17 cellular contexts compared by ENCODE assay signal in the genomic region with DNA sequence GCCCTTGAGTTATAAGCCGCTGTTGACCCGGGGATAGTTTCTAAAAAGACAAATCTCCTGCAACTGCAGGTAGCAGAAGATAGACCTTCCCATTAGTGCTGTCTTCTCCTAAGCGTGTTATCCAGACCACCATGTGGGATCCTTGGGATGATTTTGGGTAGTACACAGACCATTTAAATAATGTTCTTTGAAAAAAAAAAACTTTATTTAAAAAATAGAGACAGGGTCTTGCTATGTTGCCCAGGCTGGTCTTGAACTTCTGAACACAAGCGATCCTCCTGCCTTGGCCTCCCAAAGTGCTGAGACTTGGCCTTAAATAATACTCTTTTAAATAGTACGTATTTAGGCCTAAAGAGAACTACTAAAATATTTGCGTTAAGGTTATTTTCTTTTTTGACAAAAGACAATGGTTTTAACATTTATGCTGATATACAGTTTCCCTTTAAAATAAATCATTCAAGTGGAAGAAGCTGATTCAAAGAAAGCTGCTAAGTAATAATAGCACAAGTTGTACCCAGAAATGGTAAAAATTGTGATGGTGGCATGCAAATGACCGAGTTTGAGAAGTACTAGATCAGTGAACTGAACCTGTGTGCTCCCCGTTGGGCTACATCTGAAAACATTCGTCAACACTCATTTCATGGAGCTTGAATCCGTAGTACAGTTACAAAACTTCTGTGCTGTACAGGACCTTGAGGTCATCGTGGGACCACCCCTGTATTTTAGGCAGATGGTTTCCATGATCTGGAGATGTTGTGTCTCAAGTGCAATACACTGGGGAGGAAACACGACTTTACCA. TPM values are rescaled to one million over a fixed set of nuclear protein-coding genes. Genes with fewer than 3 reads are reported as not detected.
DNase-seq lines count a peak whose midpoint lies in the region; ATAC-seq and TF ChIP-seq lines count a peak whose summit lies in the region.
"Had no signal": no experiment of that assay in that cellular context is flagged by ENCODE, and none has a peak within 500 bp of the region (broad histone marks: within the 10 kb centered on the region; RNA-seq: fewer than 3 reads in every experiment).

No MANE protein-coding gene starts in this region.

- no peak for DNase-seq in CD4-positive, CD25-positive, alpha-beta regulatory T cell
- DNase-seq in GM13977 (ENCODE audit: low spot score) (peak; percentile 38), OCI-LY7 (ENCODE audit: low spot score) (peak; percentile 35), naive B cell (peak; percentile 62), coronary artery (ENCODE audit: low spot score) (no peak), NCI-H748 treated with DMSO at 0.1 percent for 48 hours (lab: John Stamatoyannopoulos, UW) (no peak), DMS 273 treated with DMSO at 0.1 percent for 48 hours (lab: John Stamatoyannopoulos, UW) (no peak)
- DNase-seq: ACHN; BE2C; DMS153; NCI-H1092; NCI-H2107; NCI-H226; NCI-H526; NK-92 treated with Interleukin-12 subunit alpha and Interleukin-12 subunit beta, amount 100 ng/mL, for 24 hours; PC-9 had no signal

- peak overlapping the region; percentile 5 for H3K27ac ChIP-seq in CD4-positive, CD25-positive, alpha-beta regulatory T cell (ENCODE audit: insufficient read depth, low read length, poor library complexity, severe bottlenecking)
- H3K27ac ChIP-seq in OCI-LY7 (ENCODE audit: low read depth, low read length, poor library complexity, severe bottlenecking) (no peak overlapping the region), coronary artery (no peak overlapping the region)
- H3K27ac ChIP-seq: PC-9 had no signal

- no TSS peak for BruUV-seq in OCI-LY7 (replicated peaks; lab: Mats Ljungman, UMichigan)

- H3K4me1 ChIP-seq in CD4-positive, CD25-positive, alpha-beta regulatory T cell (ENCODE audit: control insufficient read depth, insufficient read depth, low read length, poor library complexity, severe bottlenecking) = peaks cover 50% of the 10 kb centered on the region
- H3K4me1 ChIP-seq in OCI-LY7 (ENCODE audit: insufficient read depth, low read length, poor library complexity, severe bottlenecking) = peaks cover 41% of the 10 kb centered on the region
- H3K4me1 ChIP-seq: BE2C had no signal

- peak overlapping the region in 1 of 4 donors; percentile 13 for H3K4me3 Mint-ChIP-seq in CD4-positive, CD25-positive, alpha-beta regulatory T cell
- peak overlapping the region in 7 of 8 donors; percentile 56 to 81 (median 65) for H3K4me3 Mint-ChIP-seq in naive B cell

- in situ Hi-C loops in GM13977 (cut with MboI; ENCODE audit: low pct_unique_long_range_greater_than_20kb, low sequenced_read_pairs, unreplicated experiment) = loop anchor here (10.0 kb wide), 1 partner anchor 171 kb away; a partner anchor contains a TSS

- no peak for ATAC-seq in CD4-positive, CD25-positive, alpha-beta regulatory T cell (ENCODE audit: low read depth in 2 of 2)
- ATAC-seq in naive B cell (ENCODE audit: low read depth in 2 of 2) = peak; percentile 50 to 59

- CTCF ChIA-PET in OCI-LY7 (lab: Charles Lee; ENCODE audit: unreplicated experiment) = interaction anchor here (0.9 kb wide), 1 partner anchor 16 kb away, joined by 4 read pairs; no protein-coding TSS in a partner anchor

- intact Hi-C loops in OCI-LY7 (cut with micrococcal nuclease; ENCODE audit: unreplicated experiment) = loop anchor here (5.0 kb wide), 3 partner anchors 104 to 284 kb away; no protein-coding TSS in a partner anchor

- POLR2A ChIA-PET in OCI-LY7 (lab: Charles Lee) = interaction anchor here (1.0 to 2.5 kb wide), 2 partner anchors 8 to 23 kb away, joined by 5 to 10 read pairs; no protein-coding TSS in a partner anchor

- H3K27me3 ChIP-seq in CD4-positive, CD25-positive, alpha-beta regulatory T cell (ENCODE audit: control insufficient read depth, insufficient read depth, low read length) = no peaks in the 10 kb centered on the region

- no peaks in the 10 kb centered on the region for H3K9me3 ChIP-seq in CD4-positive, CD25-positive, alpha-beta regulatory T cell (ENCODE audit: control insufficient read depth in 2 of 2, low read length in 2 of 2)
- no peaks in the 10 kb centered on the region for H3K9me3 ChIP-seq in OCI-LY7 (ENCODE audit: low read length)
- H3K9me3 ChIP-seq: BE2C had no signal

- no peaks in the 10 kb centered on the region for H3K79me2 ChIP-seq in OCI-LY7 (ENCODE audit: insufficient read depth, low read depth, low read length)

- no peaks in the 10 kb centered on the region for H3K9me2 ChIP-seq in OCI-LY7 (ENCODE audit: insufficient read depth, low read length)

- TF ChIP-seq CTCF in GM13977 (IDR thresholded peaks at IDR 0.05; ENCODE audit: extremely low read depth, insufficient read depth, missing control alignments) = no peak
- no peak for TF ChIP-seq CTCF in OCI-LY7 (conservative IDR thresholded peaks at IDR 0.05; ENCODE audit: low read length)
- no peak for TF ChIP-seq CTCF in coronary artery (IDR thresholded peaks at IDR 0.05)

- H3K27me3 Mint-ChIP-seq in CD4-positive, CD25-positive, alpha-beta regulatory T cell = no peaks in the 10 kb centered on the region
- no peaks in the 10 kb centered on the region for H3K27me3 Mint-ChIP-seq in naive B cell

- no peaks in the 10 kb centered on the region for H3K9me3 Mint-ChIP-seq in CD4-positive, CD25-positive, alpha-beta regulatory T cell
- no peaks in the 10 kb centered on the region for H3K9me3 Mint-ChIP-seq in naive B cell

- no peaks in the 10 kb centered on the region for H4K20me1 ChIP-seq in OCI-LY7 (ENCODE audit: insufficient read depth, low read length)

- H3K36me3 ChIP-seq in CD4-positive, CD25-positive, alpha-beta regulatory T cell (ENCODE audit: control insufficient read depth, insufficient read depth, low read length) = peaks cover 12% of the 10 kb centered on the region
- peaks cover 17% of the 10 kb centered on the region for H3K36me3 ChIP-seq in OCI-LY7 (ENCODE audit: insufficient read depth, low read length)

- peak overlapping the region; percentile 62; the same call in 1 of the 2 replicates for H2AFZ ChIP-seq in OCI-LY7 (ENCODE audit: low read length)
- H2AFZ ChIP-seq: PC-9 had no signal

- H3K36me3 Mint-ChIP-seq in CD4-positive, CD25-positive, alpha-beta regulatory T cell = peaks cover under 1% of the 10 kb centered on the region
- H3K36me3 Mint-ChIP-seq in naive B cell = peaks cover 1 to 2% of the 10 kb centered on the region in 2 donors

- peak overlapping the region; percentile 43 for H3K4me2 ChIP-seq in OCI-LY7 (ENCODE audit: low read length)
- H3K4me2 ChIP-seq: PC-9 had no signal

- no peak overlapping the region for H3K4me3 ChIP-seq in CD4-positive, CD25-positive, alpha-beta regulatory T cell (ENCODE audit: low read depth, low read length)
- peak overlapping the region; percentile 7 for H3K4me3 ChIP-seq in OCI-LY7 (ENCODE audit: low read depth, low read length, poor library complexity, severe bottlenecking)
- no peak overlapping the region for H3K4me3 ChIP-seq in coronary artery
- H3K4me3 ChIP-seq: PC-9 had no signal

- H3K4me1 Mint-ChIP-seq in CD4-positive, CD25-positive, alpha-beta regulatory T cell = peaks cover 27 to 63% (median 44%) of the 10 kb centered on the region in 4 donors
- peaks cover 34 to 63% (median 52%) of the 10 kb centered on the region in 3 donors for H3K4me1 Mint-ChIP-seq in naive B cell

- H3K27ac Mint-ChIP-seq in CD4-positive, CD25-positive, alpha-beta regulatory T cell = peak overlapping the region in 2 of 3 donors; percentile 20 to 76
- H3K27ac Mint-ChIP-seq in naive B cell = peak overlapping the region; percentile 58 to 97 (median 90)

RNA-seq across cellular contexts. Expression of a gene that starts 24.0 kb away (rescaled TPM):
- 76.9 TPM for total RNA-seq in CD4-positive, CD25-positive, alpha-beta regulatory T cell
- polyA plus RNA-seq in CD4-positive, CD25-positive, alpha-beta regulatory T cell = 100 to 1,000 TPM; 169 to 228 (median 179) TPM
- total RNA-seq in OCI-LY7 (2014; rRNA removed; shearing (Covaris generic)) = 75.9 and 98.7 TPM in 2 replicates
- total RNA-seq in OCI-LY7 (2022) = 109 and 123 TPM in 2 replicates
- polyA plus RNA-seq in naive B cell (ENCODE audit: low read depth in 6 of 6) = 100 to 1,000 TPM; 211 to 267 (median 255) TPM

RNA-seq across cellular contexts. Expression of a gene that starts 41.4 kb away (rescaled TPM):
- total RNA-seq in CD4-positive, CD25-positive, alpha-beta regulatory T cell = not detected
- polyA plus RNA-seq in CD4-positive, CD25-positive, alpha-beta regulatory T cell = under 1 TPM in 1 of 4 donors, not detected in 3; 0.23 TPM
- total RNA-seq in OCI-LY7 (2014; rRNA removed; shearing (Covaris generic)) = not detected in 2 replicates
- total RNA-seq in OCI-LY7 (2022) = not detected in 2 replicates
- polyA plus RNA-seq in naive B cell (ENCODE audit: low read depth in 6 of 6) = not detected
- total RNA-seq: PC-9; T-helper 1 cell treated with Interleukin-12 subunit alpha and Interleukin-12 subunit beta and Interleukin-4 antibody, amounts not matched to agents 30 ng/mL and 1 ng/mL, for 36 hours had no signal

RNA-seq across cellular contexts. Expression of a gene that starts 58.3 kb away (rescaled TPM):
- total RNA-seq in CD4-positive, CD25-positive, alpha-beta regulatory T cell = 192 TPM
- polyA plus RNA-seq in CD4-positive, CD25-positive, alpha-beta regulatory T cell = 100 to 1,000 TPM; 351 to 828 (median 609) TPM
- 1.8 and 2.3 TPM in 2 replicates for total RNA-seq in OCI-LY7 (2014; rRNA removed; shearing (Covaris generic))
- 0.48 TPM in 1 of 2 replicates, not detected in the other for total RNA-seq in OCI-LY7 (2022)
- polyA plus RNA-seq in naive B cell (ENCODE audit: low read depth in 6 of 6) = 100 to 1,000 TPM; 442 to 802 (median 622) TPM
- total RNA-seq: PC-9 had no signal

Comparison
In these comparisons a context has a peak if more than half of its experiments do, and no peak if none do; other contexts are left out.
1. ATAC-seq: peak in naive B cell (2 of 2); none in CD4-positive, CD25-positive, alpha-beta regulatory T cell (0 of 2).
2. DNase-seq: peak in GM13977 (single experiment), OCI-LY7 (single experiment) and naive B cell (single experiment); none in CD4-positive, CD25-positive, alpha-beta regulatory T cell (0 of 3), coronary artery (single experiment), NCI-H748 treated with DMSO at 0.1 percent for 48 hours (single experiment) and DMS 273 treated with DMSO at 0.1 percent for 48 hours (single experiment).
3. RNA of a gene that starts 58.3 kb away (total RNA-seq): 192 TPM in CD4-positive, CD25-positive, alpha-beta regulatory T cell (single experiment); 0.48 to 2.3 TPM in OCI-LY7; every median in the first group is over 10 times any median in the second.